In genomic region chr5:149762958-149763630, GRCh38 we compare ENCODE assay signal across 19 cellular contexts.
"Had no signal": no experiment of that assay in that cellular context is flagged by ENCODE, and none has a peak within 500 bp of the region (broad histone marks: within the 10 kb centered on the region; RNA-seq: fewer than 3 reads in every experiment).

No MANE protein-coding gene starts in this region.

- H3K27ac Mint-ChIP-seq: natural killer cell, neural progenitor cell had no signal

- H3K27ac ChIP-seq: dorsolateral prefrontal cortex, hepatocyte, neural progenitor cell, pancreas, prostate gland, testis, transverse colon had no signal

- H3K36me3 Mint-ChIP-seq: natural killer cell, neural progenitor cell had no signal

- H3K9me3 ChIP-seq: mucosa of descending colon, pancreas, prostate gland, testis had no signal

- H3K4me3 Mint-ChIP-seq: natural killer cell; neural progenitor cell; stimulated activated naive B cell treated with anti-CD40 and anti-IgM and Interleukin-4, amounts not matched to agents 10 μg/mL and 1 μg/mL and 100 μg/mL, for 72 hours; stimulated activated naive CD8-positive, alpha-beta T cell treated with anti-CD3 and anti-CD28 coated beads, Interleukin-15, amount 100 ng/mL, for 72 hours had no signal

- H3K27me3 Mint-ChIP-seq: stimulated activated naive B cell treated with anti-CD40 and anti-IgM and Interleukin-4, amounts not matched to agents 10 μg/mL and 1 μg/mL and 100 μg/mL, for 72 hours; stimulated activated naive CD8-positive, alpha-beta T cell treated with anti-CD3 and anti-CD28 coated beads, Interleukin-15, amount 100 ng/mL, for 72 hours had no signal

- H3K4me1 Mint-ChIP-seq: natural killer cell had no signal

- H3K27me3 ChIP-seq: dorsolateral prefrontal cortex, hepatocyte, neural progenitor cell, pancreas, testis, transverse colon had no signal

- H2AFZ ChIP-seq: hepatocyte, neural progenitor cell had no signal

- H3K9ac ChIP-seq: neural progenitor cell had no signal

- DNase-seq: cortex of kidney; dorsolateral prefrontal cortex; effector CD8-positive, alpha-beta T cell; foreskin melanocyte; mammary epithelial cell; natural killer cell; occipital lobe; stimulated activated CD4-positive, alpha-beta T cell treated with anti-CD3 and anti-CD28 coated beads, Interleukin-2, amount 100 ng/mL, for 24 hours; stimulated activated CD4-positive, alpha-beta T cell treated with anti-CD3 and anti-CD28 coated beads, Interleukin-4, amount 100 ng/mL, for 4 hours; stimulated activated naive B cell treated with anti-CD40 and anti-IgM and Interleukin-4, amounts not matched to agents 10 μg/mL and 1 μg/mL and 100 μg/mL, for 72 hours; stimulated activated naive CD8-positive, alpha-beta T cell treated with anti-CD3 and anti-CD28 coated beads, Interleukin-15, amount 100 ng/mL, for 72 hours; testis; transverse colon had no signal

- H3K4me3 ChIP-seq: dorsolateral prefrontal cortex, hepatocyte, mucosa of descending colon, neural progenitor cell, pancreas, prostate gland, testis, transverse colon had no signal

- H3K4me1 ChIP-seq: neural progenitor cell, pancreas, prostate gland, testis had no signal

- H3K36me3 ChIP-seq: neural progenitor cell, pancreas, prostate gland, transverse colon had no signal

- H3K4me2 ChIP-seq: hepatocyte, neural progenitor cell had no signal

- ATAC-seq: mucosa of descending colon; natural killer cell; pancreas; sciatic nerve; stimulated activated naive B cell treated with anti-CD40 and anti-IgM and Interleukin-4, amounts not matched to agents 10 μg/mL and 1 μg/mL and 100 μg/mL, for 72 hours; stimulated activated naive CD8-positive, alpha-beta T cell treated with anti-CD3 and anti-CD28 coated beads, Interleukin-15, amount 100 ng/mL, for 72 hours had no signal
